33 cellular contexts compared by ENCODE assay signal in the genomic region with DNA sequence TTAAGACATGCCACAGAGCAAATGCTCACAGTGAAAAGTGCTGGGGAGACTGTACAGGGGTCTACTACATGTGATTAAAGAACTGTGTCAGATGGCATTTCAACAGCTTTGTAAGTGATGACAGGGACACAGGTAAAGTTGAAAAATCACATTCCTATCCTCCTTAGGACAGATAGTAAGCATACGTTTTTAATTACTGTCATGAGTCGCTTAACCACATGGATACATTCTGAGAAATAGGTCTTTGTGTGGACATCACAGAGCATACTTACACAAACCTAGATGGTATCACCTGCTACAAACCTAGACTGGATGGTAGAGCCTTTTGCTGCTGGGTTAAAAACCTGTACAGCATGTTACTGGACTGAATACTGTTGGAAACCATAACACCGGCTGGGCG.
"Had no signal": no experiment of that assay in that cellular context is flagged by ENCODE, and none has a peak within 500 bp of the region (broad histone marks: within the 10 kb centered on the region; RNA-seq: fewer than 3 reads in every experiment).

No MANE protein-coding gene starts in this region.

- H3K4me1 ChIP-seq: Peyer's patch had no signal

- H3K36me3 Mint-ChIP-seq: activated CD4-positive, alpha-beta memory T cell treated with anti-CD3 and anti-CD28 coated beads for 36 hours; activated naive CD4-positive, alpha-beta T cell treated with anti-CD3 and anti-CD28 coated beads, Interleukin-2, amount 10 ng/mL, durations not matched to agents 7 days and 5 days; T-cell had no signal

- FAIRE-seq: K562 had no signal

- H3K27me3 ChIP-seq: brain microvascular endothelial cell, cardiac muscle cell, Peyer's patch, SJSA1 had no signal

- H3K9me3 ChIP-seq: Peyer's patch, SJSA1 had no signal

- H3K4me3 Mint-ChIP-seq: activated B cell treated with CpG ODN at 0.5 μM for 24 hours; activated CD4-positive, alpha-beta memory T cell treated with anti-CD3 and anti-CD28 coated beads for 36 hours; activated naive CD4-positive, alpha-beta T cell treated with anti-CD3 and anti-CD28 coated beads, Interleukin-2, amount 10 ng/mL, durations not matched to agents 7 days and 5 days; activated naive CD8-positive, alpha-beta T cell; activated naive CD8-positive, alpha-beta T cell treated with anti-CD3 and anti-CD28 coated beads, Interleukin-2, amount 50 U/mL, for 24 hours; central memory CD8-positive, alpha-beta T cell; T-cell; T-helper 17 cell had no signal

- H3K36me3 ChIP-seq: brain microvascular endothelial cell, cardiac muscle cell, Peyer's patch, SJSA1 had no signal

- DNase-seq: activated B cell treated with CpG ODN at 0.5 μM for 24 hours; activated CD4-positive, alpha-beta memory T cell treated with anti-CD3 and anti-CD28 coated beads for 36 hours; activated CD4-positive, alpha-beta T cell treated with anti-CD3 and anti-CD28 coated beads for 4 hours; activated CD4-positive, alpha-beta T cell treated with anti-CD3 and anti-CD28 coated beads, Interleukin-2, amount 50 U/mL, for 1 hour; activated CD4-positive, CD25-positive, alpha-beta regulatory T cell treated with anti-CD3 and anti-CD28 coated beads, Interleukin-2, amount 50 U/mL, for 72 hours; activated CD8-positive, alpha-beta memory T cell treated with anti-CD3 and anti-CD28 coated beads, Interleukin-2, amount 50 U/mL, for 4 hours; activated effector memory CD4-positive, alpha-beta T cell treated with Interleukin-2 at 50 U/mL for 16 hours; activated naive CD4-positive, alpha-beta T cell treated with anti-CD3 and anti-CD28 coated beads, Interleukin-2, amount 10 ng/mL, durations not matched to agents 7 days and 5 days; activated naive CD8-positive, alpha-beta T cell treated with anti-CD3 and anti-CD28 coated beads, Interleukin-2, amount 50 U/mL, for 24 hours; activated T-cell treated with anti-CD3 and anti-CD28 coated beads for 4 hours; activated T-cell treated with anti-CD3 and anti-CD28 coated beads, Interleukin-2, amount 50 U/mL, for 48 hours; anterior cingulate cortex; brain microvascular endothelial cell; NCI-H1092 treated with DMSO at 0.1 percent for 48 hours; NCI-H1417; NCI-H146; NCI-H187 treated with DMSO at 0.1 percent for 48 hours; NCI-H2081; NCI-H226; NCI-H446 treated with DMSO at 0.1 percent for 48 hours; NCI-H524; Peyer's patch; RPMI8226; SHP77 treated with DMSO at 0.1 percent for 48 hours; T-cell; T-helper 17 cell had no signal

- H3K27me3 Mint-ChIP-seq: activated B cell treated with CpG ODN at 0.5 μM for 24 hours; activated CD4-positive, alpha-beta memory T cell treated with anti-CD3 and anti-CD28 coated beads for 36 hours; activated naive CD4-positive, alpha-beta T cell treated with anti-CD3 and anti-CD28 coated beads, Interleukin-2, amount 10 ng/mL, durations not matched to agents 7 days and 5 days; activated naive CD8-positive, alpha-beta T cell; activated naive CD8-positive, alpha-beta T cell treated with anti-CD3 and anti-CD28 coated beads, Interleukin-2, amount 50 U/mL, for 24 hours; central memory CD8-positive, alpha-beta T cell; T-cell; T-helper 17 cell had no signal

- H3K9me3 Mint-ChIP-seq: activated B cell treated with CpG ODN at 0.5 μM for 24 hours; activated CD4-positive, alpha-beta memory T cell treated with anti-CD3 and anti-CD28 coated beads for 36 hours; activated naive CD4-positive, alpha-beta T cell treated with anti-CD3 and anti-CD28 coated beads, Interleukin-2, amount 10 ng/mL, durations not matched to agents 7 days and 5 days; activated naive CD8-positive, alpha-beta T cell treated with anti-CD3 and anti-CD28 coated beads, Interleukin-2, amount 50 U/mL, for 24 hours; central memory CD8-positive, alpha-beta T cell had no signal

- ATAC-seq: activated naive CD8-positive, alpha-beta T cell treated with anti-CD3 and anti-CD28 coated beads, Interleukin-2, amount 50 U/mL, for 24 hours; K562; SK-N-SH treated with all-trans-retinoic acid at 6 μM for 48 hours; T-cell; T-helper 17 cell had no signal

- H3K27ac Mint-ChIP-seq: activated B cell treated with CpG ODN at 0.5 μM for 24 hours; activated CD4-positive, alpha-beta memory T cell treated with anti-CD3 and anti-CD28 coated beads for 36 hours; activated naive CD4-positive, alpha-beta T cell treated with anti-CD3 and anti-CD28 coated beads, Interleukin-2, amount 10 ng/mL, durations not matched to agents 7 days and 5 days; activated naive CD8-positive, alpha-beta T cell; activated naive CD8-positive, alpha-beta T cell treated with anti-CD3 and anti-CD28 coated beads, Interleukin-2, amount 50 U/mL, for 24 hours; T-cell; T-helper 17 cell had no signal

- H3K4me3 ChIP-seq: cardiac muscle cell, K562, Peyer's patch, SJSA1 had no signal

- H3K4me1 Mint-ChIP-seq: activated B cell treated with CpG ODN at 0.5 μM for 24 hours; activated naive CD4-positive, alpha-beta T cell treated with anti-CD3 and anti-CD28 coated beads, Interleukin-2, amount 10 ng/mL, durations not matched to agents 7 days and 5 days; activated naive CD8-positive, alpha-beta T cell treated with anti-CD3 and anti-CD28 coated beads, Interleukin-2, amount 50 U/mL, for 24 hours; central memory CD8-positive, alpha-beta T cell; T-cell; T-helper 17 cell had no signal

- H3K27ac ChIP-seq: brain microvascular endothelial cell, cardiac muscle cell, Peyer's patch, SJSA1, VCaP had no signal
